1 cellular context compared by ENCODE assay signal in the genomic region with DNA sequence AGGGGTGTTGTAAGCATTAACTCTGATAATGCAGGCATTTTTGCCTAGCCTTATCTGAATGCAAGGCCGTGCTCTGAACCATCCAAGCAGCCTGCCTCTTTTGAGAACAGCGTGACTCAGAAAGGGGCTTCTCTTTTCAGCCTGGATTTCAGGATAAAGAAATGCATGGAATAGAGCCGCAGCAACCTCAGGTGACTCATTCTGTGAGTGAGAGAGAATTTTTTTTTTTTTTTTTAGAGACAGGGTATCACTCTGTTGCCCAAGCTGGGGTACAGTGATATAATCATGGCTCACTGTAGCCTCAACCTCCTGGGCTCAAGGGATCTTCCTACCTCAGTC.
TF ChIP-seq lines count a peak whose summit lies in the region.

No MANE protein-coding gene starts in this region.

TF ChIP-seq in HepG2, 621 proteins besides CTCF, POLR2A, EP300 and RAD21 (continued from another document):
- TF ChIP-seq, protein P1, sequence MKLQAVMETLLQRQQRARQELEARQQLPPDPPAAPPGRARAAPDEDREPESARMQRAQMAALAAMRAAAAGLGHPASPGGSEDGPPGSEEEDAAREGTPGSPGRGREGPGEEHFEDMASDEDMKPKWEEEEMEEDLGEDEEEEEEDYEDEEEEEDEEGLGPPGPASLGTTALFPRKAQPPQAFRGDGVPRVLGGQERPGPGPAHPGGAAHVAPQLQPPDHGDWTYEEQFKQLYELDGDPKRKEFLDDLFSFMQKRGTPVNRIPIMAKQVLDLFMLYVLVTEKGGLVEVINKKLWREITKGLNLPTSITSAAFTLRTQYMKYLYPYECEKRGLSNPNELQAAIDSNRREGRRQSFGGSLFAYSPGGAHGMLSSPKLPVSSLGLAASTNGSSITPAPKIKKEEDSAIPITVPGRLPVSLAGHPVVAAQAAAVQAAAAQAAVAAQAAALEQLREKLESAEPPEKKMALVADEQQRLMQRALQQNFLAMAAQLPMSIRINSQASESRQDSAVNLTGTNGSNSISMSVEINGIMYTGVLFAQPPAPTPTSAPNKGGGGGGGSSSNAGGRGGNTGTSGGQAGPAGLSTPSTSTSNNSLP (IDR thresholded peaks at IDR 0.05; ENCODE audit: low read depth, low read length) = no peak
- TF ChIP-seq RARA (CRISPR knock-in tag; IDR thresholded peaks at IDR 0.05) = no peak
- TF ChIP-seq YY1 (IDR thresholded peaks at IDR 0.05; ENCODE audit: insufficient read depth, insufficient replicate concordance, low read depth, low read length) = no peak
- TF ChIP-seq ZNF891 (CRISPR knock-in tag; IDR thresholded peaks at IDR 0.05) = no peak
- no peak for TF ChIP-seq LCORL (IDR thresholded peaks at IDR 0.05)
- TF ChIP-seq LCORL (CRISPR knock-in tag; IDR thresholded peaks at IDR 0.05) = no peak
- TF ChIP-seq ZFAT (CRISPR knock-in tag; conservative IDR thresholded peaks at IDR 0.05) = no peak
- no peak for TF ChIP-seq ZNF773 (CRISPR knock-in tag; IDR thresholded peaks at IDR 0.05; ENCODE audit: borderline replicate concordance)
